Comparison of ENCODE assay signal across 21 cellular contexts in genomic region chr5:154107729-154108128, GRCh38.
"Had no signal": no experiment of that assay in that cellular context is flagged by ENCODE, and none has a peak within 500 bp of the region (broad histone marks: within the 10 kb centered on the region; RNA-seq: fewer than 3 reads in every experiment).

No MANE protein-coding gene starts in this region.

- ATAC-seq: activated T-cell treated with anti-CD3 and anti-CD28 coated beads, Interleukin-2, amount 50 U/mL, for 72 hours; foreskin keratinocyte; natural killer cell had no signal

- H3K4me3 ChIP-seq: coronary artery, prostate gland, transverse colon had no signal

- H3K27me3 ChIP-seq: brain microvascular endothelial cell, transverse colon had no signal

- DNase-seq: activated B cell treated with CpG ODN at 0.5 μM for 24 hours; activated CD4-positive, alpha-beta T cell treated with anti-CD3 and anti-CD28 coated beads for 48 hours; activated CD8-positive, alpha-beta memory T cell treated with anti-CD3 and anti-CD28 coated beads, Interleukin-2, amount 50 U/mL, for 48 hours; activated gamma-delta T cell treated with Interleukin-2 at 50 U/mL for 16 hours; activated naive CD8-positive, alpha-beta T cell treated with anti-CD3 and anti-CD28 coated beads for 36 hours; activated T-cell treated with anti-CD3 and anti-CD28 coated beads, Interleukin-2, amount 50 U/mL, for 72 hours; brain microvascular endothelial cell; effector CD8-positive, alpha-beta T cell; foreskin keratinocyte; kidney glomerular epithelial cell; mesenchymal stem cell; natural killer cell; right cardiac atrium; small intestine; stimulated activated CD4-positive, alpha-beta T cell treated with anti-CD3 and anti-CD28 coated beads, Interleukin-4, amount 100 ng/mL, for 24 hours; stimulated activated naive CD4-positive, alpha-beta T cell; SW 1271; transverse colon had no signal

- H3K36me3 ChIP-seq: brain microvascular endothelial cell, prostate gland, transverse colon had no signal

- H3K4me3 Mint-ChIP-seq: activated B cell treated with CpG ODN at 0.5 μM for 24 hours; activated naive CD8-positive, alpha-beta T cell treated with anti-CD3 and anti-CD28 coated beads for 36 hours; activated T-cell treated with anti-CD3 and anti-CD28 coated beads, Interleukin-2, amount 50 U/mL, for 72 hours; central memory CD8-positive, alpha-beta T cell; natural killer cell had no signal

- H3K36me3 Mint-ChIP-seq: activated naive CD8-positive, alpha-beta T cell treated with anti-CD3 and anti-CD28 coated beads for 36 hours; natural killer cell had no signal

- H3K4me1 Mint-ChIP-seq: activated B cell treated with CpG ODN at 0.5 μM for 24 hours; central memory CD8-positive, alpha-beta T cell; natural killer cell had no signal

- H3K4me1 ChIP-seq: foreskin keratinocyte, prostate gland, transverse colon had no signal

- H3K9me3 Mint-ChIP-seq: activated B cell treated with CpG ODN at 0.5 μM for 24 hours; activated naive CD8-positive, alpha-beta T cell treated with anti-CD3 and anti-CD28 coated beads for 36 hours; activated T-cell treated with anti-CD3 and anti-CD28 coated beads, Interleukin-2, amount 50 U/mL, for 72 hours; central memory CD8-positive, alpha-beta T cell; natural killer cell had no signal

- H3K27ac Mint-ChIP-seq: activated B cell treated with CpG ODN at 0.5 μM for 24 hours; activated naive CD8-positive, alpha-beta T cell treated with anti-CD3 and anti-CD28 coated beads for 36 hours; activated T-cell treated with anti-CD3 and anti-CD28 coated beads, Interleukin-2, amount 50 U/mL, for 72 hours; natural killer cell had no signal

- H3K27ac ChIP-seq: brain microvascular endothelial cell, coronary artery, foreskin keratinocyte, prostate gland, transverse colon had no signal

- H3K9me3 ChIP-seq: prostate gland, transverse colon had no signal
